Comparison of ENCODE assay signal across 1 cellular context in genomic region chr4:119730644-119730995, GRCh38.
TF ChIP-seq lines count a peak whose summit lies in the region.

No MANE protein-coding gene starts in this region.

TF ChIP-seq in GM23338, 12 proteins besides CTCF, POLR2A, EP300 and RAD21 (continued from another document):
- no peak for TF ChIP-seq ZNF462 (CRISPR knock-in tag; IDR thresholded peaks at IDR 0.05)
- TF ChIP-seq ZNF114 (CRISPR knock-in tag; IDR thresholded peaks at IDR 0.05) = no peak
- no peak for TF ChIP-seq CREB1 (CRISPR knock-in tag; IDR thresholded peaks at IDR 0.05; ENCODE audit: low read depth)
- no peak for TF ChIP-seq EZH2 (IDR thresholded peaks at IDR 0.05; ENCODE audit: low read depth, unreplicated experiment)
- no peak for TF ChIP-seq ZNF331 (CRISPR knock-in tag; IDR thresholded peaks at IDR 0.05; ENCODE audit: low read depth)
- no peak for TF ChIP-seq REST (IDR thresholded peaks at IDR 0.05; ENCODE audit: unreplicated experiment)
- TF ChIP-seq NANOG (IDR thresholded peaks at IDR 0.05; ENCODE audit: borderline replicate concordance) = no peak
